Comparison of ENCODE assay signal across 24 cellular contexts in genomic region chr18:68769423-68769822, GRCh38. TPM values are rescaled to one million over a fixed set of nuclear protein-coding genes. Genes with fewer than 3 reads are reported as not detected.
DNase-seq lines count a peak whose midpoint lies in the region; ATAC-seq, FAIRE-seq and TF ChIP-seq lines count a peak whose summit lies in the region.
"Had no signal": no experiment of that assay in that cellular context is flagged by ENCODE, and none has a peak within 500 bp of the region (broad histone marks: within the 10 kb centered on the region; RNA-seq: fewer than 3 reads in every experiment).

No MANE protein-coding gene starts in this region.

- DNase-seq in AG10803 (ENCODE audit: low read depth) = peak; percentile 76
- DNase-seq in cardiac fibroblast (ENCODE audit: low read depth in 2 of 2) = peak; percentile 36 to 82
- DNase-seq in left cardiac atrium = peak; percentile 44
- DNase-seq in sciatic nerve (ENCODE audit: low spot score) = peak; percentile 55
- DNase-seq in GM10266 (ENCODE audit: extremely low spot score) = no peak
- no peak for DNase-seq in kidney
- no peak for DNase-seq in NCI-H446 treated with DMSO at 0.1 percent for 48 hours (lab: John Stamatoyannopoulos, UW)
- no peak for DNase-seq in HPDE6-E6E7 (ENCODE audit: extremely low spot score)
- DNase-seq: activated CD4-positive, alpha-beta T cell treated with anti-CD3 and anti-CD28 coated beads, Interleukin-2, amount 50 U/mL, for 1 hour; activated naive CD8-positive, alpha-beta T cell treated with anti-CD3 and anti-CD28 coated beads for 36 hours; CD4-positive, alpha-beta T cell; naive B cell; NCI-H510A treated with DMSO at 0.1 percent for 48 hours; PC-3; SHP77 treated with DMSO at 0.1 percent for 48 hours; stimulated activated CD4-positive, alpha-beta T cell treated with anti-CD3 and anti-CD28 coated beads, Interleukin-4, amount 100 ng/mL, for 4 hours; stimulated activated naive CD4-positive, alpha-beta T cell; SW 1271; T1000; testis had no signal

- H3K27ac ChIP-seq in kidney (ENCODE audit: low read depth in 2 of 2, low read length in 2 of 2) = no peak overlapping the region
- H3K27ac ChIP-seq: epithelial cell of prostate, KMS-11, testis had no signal

- intact Hi-C loops in left cardiac atrium (cut with DNase I) = no loop called here
- intact Hi-C loops in sciatic nerve (cut with DNase I) = no loop called here
- intact Hi-C loops in kidney (cut with DNase I) = no loop called here

- H3K36me3 ChIP-seq in kidney (ENCODE audit: control insufficient read depth in 1 of 2, insufficient read depth in 2 of 2, low read length in 2 of 2) = no peaks in the 10 kb centered on the region

- peaks cover 0 to 7% of the 10 kb centered on the region in 2 donors for H3K9me3 ChIP-seq in kidney (ENCODE audit: control insufficient read depth in 1 of 2, low read length in 2 of 2)
- H3K9me3 ChIP-seq: testis had no signal

- ATAC-seq in left cardiac atrium (peak; percentile 74 to 88), sciatic nerve (peak; percentile 92)
- ATAC-seq: activated T-helper 17 cell treated with anti-CD3 and anti-CD28 coated beads, Interleukin-2, amount 50 U/mL, for 72 hours; PC-3 had no signal

- H3K4me3 ChIP-seq in AG10803 (ENCODE audit: low read length) (no peak overlapping the region), cardiac fibroblast (replicated peaks in 1 of 2; ENCODE audit: low read depth in 2 of 2, low read length in 2 of 2) (no peak overlapping the region), kidney (ENCODE audit: low read length in 2 of 2) (no peak overlapping the region)
- H3K4me3 ChIP-seq: testis had no signal

- H3K4me1 ChIP-seq in kidney (ENCODE audit: control insufficient read depth in 1 of 2, insufficient read depth in 1 of 2, low read depth in 1 of 2, low read length in 2 of 2) = no peaks in the 10 kb centered on the region
- H3K4me1 ChIP-seq: testis had no signal

- FAIRE-seq in kidney (lab: Jason Lieb, UNC) = no peak
- FAIRE-seq: keratinocyte had no signal

- no peak overlapping the region for H3K9ac ChIP-seq in kidney (ENCODE audit: low read length in 2 of 2)
- H3K9ac ChIP-seq: KMS-11 had no signal

- TF ChIP-seq CTCF in AG10803 (conservative IDR thresholded peaks at IDR 0.05; ENCODE audit: low read length) = no peak
- no peak for TF ChIP-seq CTCF in cardiac fibroblast (IDR thresholded peaks at IDR 0.05; ENCODE audit: low read depth, low read length)
- no peak for TF ChIP-seq CTCF in GM10266 (IDR thresholded peaks at IDR 0.05; ENCODE audit: control insufficient read depth, insufficient read depth, low read depth, missing control alignments)
- TF ChIP-seq CTCF in kidney (IDR thresholded peaks at IDR 0.05; ENCODE audit: borderline replicate concordance, extremely low read depth, insufficient read depth) = no peak

RNA-seq across cellular contexts. Expression of gene CCDC102B, which starts 28.5 kb away (rescaled TPM):
- total RNA-seq in left cardiac atrium = 1 to 10 TPM; 7.4 to 8.6 TPM
- 16.5 TPM for total RNA-seq in sciatic nerve
- 6.8 TPM for total RNA-seq in kidney
- 3.6 TPM for polyA plus RNA-seq in kidney (ENCODE audit: insufficient read depth, low read depth, low replicate concordance)

RNA-seq across cellular contexts. Expression of gene TMX3, which starts 54.5 kb away (rescaled TPM):
- total RNA-seq in left cardiac atrium = 10 to 100 TPM; 24.4 to 36.2 TPM
- total RNA-seq in sciatic nerve = 59.2 TPM
- 52.7 TPM for total RNA-seq in kidney
- 14.4 TPM for polyA plus RNA-seq in kidney (ENCODE audit: insufficient read depth, low read depth, low replicate concordance)

Comparison
In these comparisons a context has a peak if more than half of its experiments do, and no peak if none do; other contexts are left out.
1. DNase-seq: peak in AG10803 (single experiment), cardiac fibroblast (2 of 2), left cardiac atrium (single experiment) and sciatic nerve (single experiment); none in GM10266 (single experiment), kidney (single experiment), NCI-H446 treated with DMSO at 0.1 percent for 48 hours (single experiment) and HPDE6-E6E7 (single experiment).